Comparison of ENCODE assay signal across 8 cellular contexts in genomic region chr7:105009667-105010537, GRCh38. TPM values are rescaled to one million over a fixed set of nuclear protein-coding genes. Genes with fewer than 3 reads are reported as not detected.
A peak's percentile ranks its signal among the peaks of the same experiment; 100 is the strongest.
DNase-seq lines count a peak whose midpoint lies in the region; ATAC-seq and TF ChIP-seq lines count a peak whose summit lies in the region.

No MANE protein-coding gene starts in this region.

- H3K4me2 ChIP-seq in OCI-LY3 (ENCODE audit: low read length): peak overlapping the region; percentile 85

- H2AFZ ChIP-seq in OCI-LY3 (ENCODE audit: low read depth, low read length) (no peak overlapping the region), neuron (ENCODE audit: low read depth, low read length) (no peak overlapping the region)

- H3K27me3 ChIP-seq in CD4-positive, CD25-positive, alpha-beta regulatory T cell (ENCODE audit: control insufficient read depth, insufficient read depth, low read length): no peaks in the 10 kb centered on the region
- H3K27me3 ChIP-seq in OCI-LY3 (ENCODE audit: low read depth, low read length) (no peaks in the 10 kb centered on the region), neuron (ENCODE audit: insufficient read depth, low read length) (no peaks in the 10 kb centered on the region)

- peaks cover 0 to 8% (median 0%) of the 10 kb centered on the region in 7 donors for H3K9me3 Mint-ChIP-seq in CD4-positive, CD25-positive, alpha-beta regulatory T cell
- peaks cover 4% of the 10 kb centered on the region for H3K9me3 Mint-ChIP-seq in endothelial cell (ENCODE audit: unreplicated experiment)

- peak overlapping the region; percentile 99 for H3K9ac ChIP-seq in OCI-LY3 (ENCODE audit: low read length)

- H3K4me3 Mint-ChIP-seq in CD4-positive, CD25-positive, alpha-beta regulatory T cell: peak overlapping the region; percentile 97 to 100 (median 98)
- peak overlapping the region; percentile 100 for H3K4me3 Mint-ChIP-seq in endothelial cell (ENCODE audit: unreplicated experiment)

- peaks cover 11 to 66% (median 44%) of the 10 kb centered on the region in 4 donors for H3K4me1 Mint-ChIP-seq in CD4-positive, CD25-positive, alpha-beta regulatory T cell
- H3K4me1 Mint-ChIP-seq in endothelial cell (ENCODE audit: unreplicated experiment): peaks cover 37% of the 10 kb centered on the region

- H3K79me2 ChIP-seq in OCI-LY3 (ENCODE audit: low read length): peaks cover 17% of the 10 kb centered on the region

- H3K27me3 Mint-ChIP-seq in CD4-positive, CD25-positive, alpha-beta regulatory T cell: peaks cover 29% of the 10 kb centered on the region
- peaks cover 28% of the 10 kb centered on the region for H3K27me3 Mint-ChIP-seq in endothelial cell (ENCODE audit: unreplicated experiment)

- H3K4me3 ChIP-seq in CD4-positive, CD25-positive, alpha-beta regulatory T cell (ENCODE audit: low read depth, low read length): peak overlapping the region; percentile 100
- peak overlapping the region; percentile 95 for H3K4me3 ChIP-seq in OCI-LY3 (ENCODE audit: low read length)
- peak overlapping the region; percentile 82 for H3K4me3 ChIP-seq in neuron (ENCODE audit: low read length)

- H3K27ac Mint-ChIP-seq in CD4-positive, CD25-positive, alpha-beta regulatory T cell: peak overlapping the region; percentile 100
- no peak overlapping the region for H3K27ac Mint-ChIP-seq in endothelial cell (ENCODE audit: unreplicated experiment)

- H3K36me3 Mint-ChIP-seq in CD4-positive, CD25-positive, alpha-beta regulatory T cell: peaks cover 27% of the 10 kb centered on the region
- H3K36me3 Mint-ChIP-seq in endothelial cell (ENCODE audit: low read depth, unreplicated experiment): peaks cover 16% of the 10 kb centered on the region

- no peak for DNase-seq in CD4-positive, CD25-positive, alpha-beta regulatory T cell
- DNase-seq in endothelial cell (ENCODE audit: low spot score) (no peak), NCI-H1694 (lab: John Stamatoyannopoulos, UW) (no peak), NCI-H1105 treated with DMSO at 0.1 percent for 48 hours (lab: John Stamatoyannopoulos, UW) (no peak), GM10266 (ENCODE audit: extremely low spot score) (no peak), NOMO-1 (lab: John Stamatoyannopoulos, UW; ENCODE audit: unreplicated experiment in 2 of 2) (no peak)

- H3K4me1 ChIP-seq in CD4-positive, CD25-positive, alpha-beta regulatory T cell (ENCODE audit: control insufficient read depth, insufficient read depth, low read length, poor library complexity, severe bottlenecking): peaks cover 72% of the 10 kb centered on the region
- peaks cover 21% of the 10 kb centered on the region for H3K4me1 ChIP-seq in OCI-LY3 (ENCODE audit: low read length)
- peaks cover 26% of the 10 kb centered on the region for H3K4me1 ChIP-seq in neuron (ENCODE audit: insufficient read depth, low read length)

- ATAC-seq in CD4-positive, CD25-positive, alpha-beta regulatory T cell (ENCODE audit: low read depth in 2 of 2): no peak

- peak overlapping the region; percentile 100 for H3K27ac ChIP-seq in CD4-positive, CD25-positive, alpha-beta regulatory T cell (ENCODE audit: insufficient read depth, low read length, poor library complexity, severe bottlenecking)
- H3K27ac ChIP-seq in OCI-LY3 (ENCODE audit: low read length): peak overlapping the region; percentile 96

- TF ChIP-seq CTCF in OCI-LY3 (IDR thresholded peaks at IDR 0.05; ENCODE audit: low read depth, low read length) (no peak), endothelial cell (IDR thresholded peaks at IDR 0.05; ENCODE audit: unreplicated experiment) (no peak), GM10266 (IDR thresholded peaks at IDR 0.05; ENCODE audit: control insufficient read depth, insufficient read depth, low read depth, missing control alignments) (no peak)

- peaks cover 57% of the 10 kb centered on the region for H4K20me1 ChIP-seq in OCI-LY3 (ENCODE audit: insufficient read depth, low read length)

- peaks cover 7% of the 10 kb centered on the region for H3K36me3 ChIP-seq in CD4-positive, CD25-positive, alpha-beta regulatory T cell (ENCODE audit: control insufficient read depth, insufficient read depth, low read length)
- H3K36me3 ChIP-seq in OCI-LY3 (replicated peaks; ENCODE audit: low read depth, low read length) (peaks cover 30% of the 10 kb centered on the region), neuron (ENCODE audit: insufficient read depth, low read length) (peaks cover 39% of the 10 kb centered on the region)

- H3K9me3 ChIP-seq in CD4-positive, CD25-positive, alpha-beta regulatory T cell (ENCODE audit: control insufficient read depth in 2 of 2, low read length in 2 of 2): no peaks in the 10 kb centered on the region
- H3K9me3 ChIP-seq in OCI-LY3 (ENCODE audit: insufficient read depth, low read length) (no peaks in the 10 kb centered on the region), neuron (ENCODE audit: low read length) (no peaks in the 10 kb centered on the region)

RNA-seq across cellular contexts. Expression of gene KMT2E, which starts 4.1 kb away (rescaled TPM):
- total RNA-seq in CD4-positive, CD25-positive, alpha-beta regulatory T cell: 360 TPM
- polyA plus RNA-seq in CD4-positive, CD25-positive, alpha-beta regulatory T cell: 100 to 1,000 TPM; 146 to 197 (median 177) TPM
- total RNA-seq in endothelial cell (ENCODE audit: unreplicated experiment): 71.0 TPM
